Comparison of ENCODE assay signal across 8 cellular contexts in genomic region chr2:237700583-237701032, GRCh38.
DNase-seq lines count a peak whose midpoint lies in the region; ATAC-seq and TF ChIP-seq lines count a peak whose summit lies in the region.

No MANE protein-coding gene starts in this region.

- TF ChIP-seq CTCF in dorsolateral prefrontal cortex (IDR thresholded peaks at IDR 0.05 in 54 of 56, conservative IDR thresholded peaks at IDR 0.05 in 2 of 56; ENCODE audit: low read depth in 1 of 56, partially characterized antibody in 56 of 56) (no peak), nephron progenitor cell (IDR thresholded peaks at IDR 0.05) (no peak)

- DNase-seq in Kasumi-1 (lab: John Stamatoyannopoulos, UW): peak; percentile 57 to 61
- peak; percentile 93 for DNase-seq in activated CD4-positive, alpha-beta T cell treated with anti-CD3 and anti-CD28 coated beads, Interleukin-2, amount 10 ng/mL, durations not matched to agents 24 days and 14 days
- no peak for DNase-seq in dorsolateral prefrontal cortex
- peak; percentile 53 for DNase-seq in nephron progenitor cell
- DNase-seq in stromal cell of bone marrow (ENCODE audit: low read depth): peak; percentile 90

- no peaks in the 10 kb centered on the region for H3K9me3 Mint-ChIP-seq in activated CD4-positive, alpha-beta T cell treated with anti-CD3 and anti-CD28 coated beads, Interleukin-2, amount 10 ng/mL, durations not matched to agents 24 days and 14 days
- no peaks in the 10 kb centered on the region for H3K9me3 Mint-ChIP-seq in nephron progenitor cell

- H3K27me3 ChIP-seq in dorsolateral prefrontal cortex: no peaks in the 10 kb centered on the region

- intact Hi-C loops in activated CD4-positive, alpha-beta T cell treated with anti-CD3 and anti-CD28 coated beads, Interleukin-2, amount 10 ng/mL, durations not matched to agents 24 days and 14 days (cut with micrococcal nuclease): loop anchor here (1.0 to 5.0 kb wide), 6 partner anchors 8 to 587 kb away; partner anchors contain the start of gene PER2
- intact Hi-C loops in dorsolateral prefrontal cortex (cut with DNase I): no loop called here

- peaks cover 83% of the 10 kb centered on the region for H3K4me1 Mint-ChIP-seq in activated CD4-positive, alpha-beta T cell treated with anti-CD3 and anti-CD28 coated beads, Interleukin-2, amount 10 ng/mL, durations not matched to agents 24 days and 14 days
- peaks cover 88% of the 10 kb centered on the region for H3K4me1 Mint-ChIP-seq in nephron progenitor cell

- H3K27ac Mint-ChIP-seq in activated CD4-positive, alpha-beta T cell treated with anti-CD3 and anti-CD28 coated beads, Interleukin-2, amount 10 ng/mL, durations not matched to agents 24 days and 14 days: peak overlapping the region; percentile 99
- H3K27ac Mint-ChIP-seq in nephron progenitor cell: peak overlapping the region; percentile 93

- H3K36me3 Mint-ChIP-seq in activated CD4-positive, alpha-beta T cell treated with anti-CD3 and anti-CD28 coated beads, Interleukin-2, amount 10 ng/mL, durations not matched to agents 24 days and 14 days (ENCODE audit: low read depth): peaks cover 36% of the 10 kb centered on the region
- H3K36me3 Mint-ChIP-seq in nephron progenitor cell (ENCODE audit: low read depth): peaks cover 6% of the 10 kb centered on the region

- no peaks in the 10 kb centered on the region for H3K27me3 Mint-ChIP-seq in activated CD4-positive, alpha-beta T cell treated with anti-CD3 and anti-CD28 coated beads, Interleukin-2, amount 10 ng/mL, durations not matched to agents 24 days and 14 days
- H3K27me3 Mint-ChIP-seq in nephron progenitor cell (ENCODE audit: low read depth, poor library complexity): peaks cover 4% of the 10 kb centered on the region

- H3K4me3 ChIP-seq in GM08714 (ENCODE audit: low read length): peak overlapping the region; percentile 9; the same call in 1 of the 2 replicates
- H3K4me3 ChIP-seq in dorsolateral prefrontal cortex: no peak overlapping the region

- H3K27ac ChIP-seq in dorsolateral prefrontal cortex: peak overlapping the region in 43 of 59 donors; percentile 5 to 82 (median 52)

- H3K4me3 Mint-ChIP-seq in activated CD4-positive, alpha-beta T cell treated with anti-CD3 and anti-CD28 coated beads, Interleukin-2, amount 10 ng/mL, durations not matched to agents 24 days and 14 days: peak overlapping the region; percentile 87
- peak overlapping the region; percentile 36 for H3K4me3 Mint-ChIP-seq in nephron progenitor cell

- ATAC-seq in HG03175 (IDR thresholded peaks at IDR 0.05; ENCODE audit: unreplicated experiment) (no peak), HG03378 (IDR thresholded peaks at IDR 0.05; ENCODE audit: unreplicated experiment) (no peak)

Comparison
In these comparisons a context has a peak if more than half of its experiments do, and no peak if none do; other contexts are left out.
1. DNase-seq: peak in Kasumi-1 (2 of 2), activated CD4-positive, alpha-beta T cell treated with anti-CD3 and anti-CD28 coated beads, Interleukin-2, amount 10 ng/mL, durations not matched to agents 24 days and 14 days (single experiment), nephron progenitor cell (single experiment) and stromal cell of bone marrow (single experiment); none in dorsolateral prefrontal cortex (0 of 10).